ENCODE assay signal across 8 cellular contexts in genomic region chr3:121592856-121593702, GRCh38. TPM values are rescaled to one million over a fixed set of nuclear protein-coding genes. Genes with fewer than 3 reads are reported as not detected.
DNase-seq lines count a peak whose midpoint lies in the region; ATAC-seq, FAIRE-seq and TF ChIP-seq lines count a peak whose summit lies in the region.

Gene FBXO40 (plus strand): TSS chr3:121593379. CDS start chr3:121620576, 27,197 bp downstream.

- peaks cover 5 to 22% (median 11%) of the 10 kb centered on the region in 4 experiments; a peak in 6 of 7 replicates for H3K4me1 ChIP-seq in H1 (replicated peaks in 1 of 4; ENCODE audit: control insufficient read depth in 3 of 4, insufficient read depth in 4 of 4, low read length in 3 of 4)

- no peaks in the 10 kb centered on the region for H4K20me1 ChIP-seq in H1 (replicated peaks in 1 of 2; ENCODE audit: control insufficient read depth in 1 of 2, insufficient read depth in 2 of 2, low read length in 2 of 2)

- peak within 1 kb of the TSS in 3 of 4 experiments; percentile 66 to 87 (median 75); a peak in 6 of 7 replicates for H3K9ac ChIP-seq in H1 (replicated peaks in 1 of 4; ENCODE audit: extremely low read depth in 1 of 4, low read depth in 3 of 4, low read length in 3 of 4)

- H3K56ac ChIP-seq in H1 (replicated peaks; ENCODE audit: insufficient read length, low read depth, low read length): peak within 1 kb of the TSS; percentile 42

- peak within 1 kb of the TSS; percentile 25 for H3K14ac ChIP-seq in H1 (ENCODE audit: insufficient read length)

- peak within 1 kb of the TSS; percentile 98 for H4K91ac ChIP-seq in H1 (replicated peaks; ENCODE audit: insufficient read length, low read length)

- no peak within 1 kb of the TSS for H2BK15ac ChIP-seq in H1 (ENCODE audit: low read length)

- peak within 1 kb of the TSS; percentile 88 for H2AK5ac ChIP-seq in H1 (ENCODE audit: low read depth, low read length)

- peak within 1 kb of the TSS; percentile 99 for H2BK20ac ChIP-seq in H1 (ENCODE audit: low read length)

- no peaks in the 10 kb centered on the region for H3K36me3 ChIP-seq in H1 (ENCODE audit: control insufficient read depth in 2 of 4, insufficient read depth in 4 of 4, low read length in 3 of 4)

- H2AFZ ChIP-seq in H1 (ENCODE audit: low read length): no peak within 1 kb of the TSS

- CTCF ChIA-PET in H1 (lab: Charles Lee; ENCODE audit: partially characterized antibody): interaction anchor here (0.8 to 1.5 kb wide), 2 partner anchors 8 to 14 kb away, joined by 4 to 7 read pairs; no protein-coding TSS in a partner anchor

- no peaks in the 10 kb centered on the region for H3K79me2 ChIP-seq in H1 (ENCODE audit: control insufficient read depth in 1 of 2, insufficient read depth in 2 of 2, low read length in 2 of 2)

- peak in 1 of 2 experiments; percentile 95; a peak in 2 of 3 replicates for TF ChIP-seq EP300 in H1 (IDR thresholded peaks at IDR 0.05; ENCODE audit: borderline replicate concordance in 1 of 2, low read depth in 2 of 2, low read length in 2 of 2)

- H4K5ac ChIP-seq in H1 (ENCODE audit: insufficient read length, low read depth, low read length): peak within 1 kb of the TSS; percentile 87

- H3K23me2 ChIP-seq in H1 (ENCODE audit: low read depth, low read length): peaks cover 2% of the 10 kb centered on the region; the same call in 1 of the 2 replicates

- no peaks in the 10 kb centered on the region for H3K9me3 ChIP-seq in H1 (ENCODE audit: insufficient read depth in 2 of 2, low read depth in 1 of 2, low read length in 1 of 2)

- peak within 1 kb of the TSS; percentile 94 for H3K18ac ChIP-seq in H1 (ENCODE audit: extremely low read depth, low read length)

- ATAC-seq in GM19397 (IDR thresholded peaks at IDR 0.05; ENCODE audit: unreplicated experiment) (peak; percentile 61), HG03571 (IDR thresholded peaks at IDR 0.05; ENCODE audit: unreplicated experiment) (no peak)

- no peak within 1 kb of the TSS for H3K23ac ChIP-seq in H1 (ENCODE audit: insufficient read length)

- peak within 1 kb of the TSS; percentile 92 for H3K27ac ChIP-seq in H1 (ENCODE audit: low read depth, low read length)

- H3K79me1 ChIP-seq in H1 (ENCODE audit: low read depth, low read length): no peaks in the 10 kb centered on the region

- H4K8ac ChIP-seq in H1 (ENCODE audit: extremely low read depth, insufficient read depth, low read length): peak within 1 kb of the TSS; percentile 83; the same call in 1 of the 2 replicates

- POLR2A ChIA-PET in H1 (lab: Charles Lee; ENCODE audit: partially characterized antibody): interaction anchor here (0.7 to 3.1 kb wide), 22 partner anchors 9 to 174 kb away, joined by 3 to 18 read pairs (median 3); no protein-coding TSS in a partner anchor

- H3K4ac ChIP-seq in H1 (replicated peaks; ENCODE audit: insufficient read length, low read depth, low read length): peak within 1 kb of the TSS; percentile 69

- TF ChIP-seq CTCF in H1 (IDR thresholded peaks at IDR 0.05; ENCODE audit: control extremely low read depth in 1 of 3, insufficient read depth in 1 of 3, low read depth in 1 of 3, low read length in 3 of 3): peak; percentile 27 to 61 (median 48); a peak in 3 of 4 replicates

- TF ChIP-seq RAD21 in H1 (IDR thresholded peaks at IDR 0.05 in 1 of 2, conservative IDR thresholded peaks at IDR 0.05 in 1 of 2; ENCODE audit: low read depth in 2 of 2, low read length in 2 of 2): peak; percentile 54 to 77

- peak within 1 kb of the TSS; percentile 85 for H2BK120ac ChIP-seq in H1 (replicated peaks; ENCODE audit: low read depth, low read length)

- H3K4me3 ChIP-seq in H1 (ENCODE audit: extremely low read depth in 1 of 4, insufficient read depth in 2 of 4, low read depth in 3 of 4, low read length in 4 of 4): peak within 1 kb of the TSS in 3 of 4 experiments; percentile 2 to 43 (median 23); a peak in 5 of 8 replicates

- peak; percentile 92 for DNase-seq in NCI-H1436 (lab: John Stamatoyannopoulos, UW)
- DNase-seq in H1 (ENCODE audit: low read depth in 1 of 2, low spot score in 2 of 2): peak; percentile 68 to 84
- DNase-seq in occipital lobe (lab: John Stamatoyannopoulos, UW): peak; percentile 31
- DNase-seq in CD1c-positive myeloid dendritic cell (ENCODE audit: extremely low spot score): no peak
- no peak for DNase-seq in HUDEP-2 (lab: John Stamatoyannopoulos, UW; ENCODE audit: unreplicated experiment in 76 of 76)
- DNase-seq in activated effector memory CD4-positive, alpha-beta T cell treated with anti-CD3 and anti-CD28 coated beads, Interleukin-2, amount 50 U/mL, for 16 hours: no peak

- H2BK5ac ChIP-seq in H1 (ENCODE audit: low read depth, low read length): peak within 1 kb of the TSS; percentile 100

- 10% methylated on average over 11 of the region's 11 CpGs; no CpG with 5 or more reads in 1 of the 2 experiments for WGBS in H1 (ENCODE audit: extremely low coverage in 1 of 2, insufficient coverage in 1 of 2, insufficient read length in 1 of 2, insufficient replicate concordance in 2 of 2, low coverage in 1 of 2, low lambda C conversion rate in 2 of 2, missing lambda C conversion rate in 1 of 2), 2 experiments

- peak; percentile 100 for FAIRE-seq in H1 (lab: Jason Lieb, UNC)

- H3K27me3 ChIP-seq in H1 (replicated peaks in 1 of 4; ENCODE audit: control insufficient read depth in 3 of 4, extremely low read depth in 1 of 4, insufficient read depth in 3 of 4, low read length in 3 of 4): no peaks in the 10 kb centered on the region

- peak within 1 kb of the TSS; percentile 49 to 80 for H3K4me2 ChIP-seq in H1 (ENCODE audit: insufficient read depth in 1 of 2, low read depth in 2 of 2, low read length in 2 of 2)

- TF ChIP-seq POLR2A in H1 (IDR thresholded peaks at IDR 0.05; ENCODE audit: control extremely low read depth in 1 of 2, low read depth in 2 of 2, low read length in 2 of 2): peak; percentile 70 to 83

- peak within 1 kb of the TSS; percentile 97 for H2BK12ac ChIP-seq in H1 (ENCODE audit: low read depth, low read length)

TF ChIP-seq in H1, 55 proteins besides CTCF, POLR2A, EP300 and RAD21 (continues in another document):
- TF ChIP-seq JUN (IDR thresholded peaks at IDR 0.05; ENCODE audit: low read depth, low read length) (peak; percentile 60), TCF12 (IDR thresholded peaks at IDR 0.05; ENCODE audit: low read depth, low read length) (peak; percentile 99), BCL11A (IDR thresholded peaks at IDR 0.05; ENCODE audit: low read depth in 2 of 2, low read length in 2 of 2) (no peak), MAFK (IDR thresholded peaks at IDR 0.05; ENCODE audit: low read depth, low read length) (peak; percentile 99), RBBP5 (IDR thresholded peaks at IDR 0.05; ENCODE audit: borderline replicate concordance, low read depth, low read length) (peak; percentile 54; the same call in 1 of the 2 replicates), TAF1 (IDR thresholded peaks at IDR 0.05; ENCODE audit: low read depth, low read length) (peak; percentile 76), MAX (IDR thresholded peaks at IDR 0.05) (peak; percentile 67), CREB1 (IDR thresholded peaks at IDR 0.05) (0 out of 2 replicates have a peak, but pooled peaks have one; percentile 35), ATF2 (IDR thresholded peaks at IDR 0.05; ENCODE audit: low read length) (peak; percentile 93), POU5F1 (IDR thresholded peaks at IDR 0.05; ENCODE audit: low read depth, low read length) (peak; percentile 87; the same call in 1 of the 2 replicates), NANOG (IDR thresholded peaks at IDR 0.05; ENCODE audit: insufficient read depth, low read depth, low read length, poor library complexity, severe bottlenecking) (peak; percentile 75), JUND (IDR thresholded peaks at IDR 0.05; ENCODE audit: low read length) (peak; percentile 88), SIX5 (IDR thresholded peaks at IDR 0.05; ENCODE audit: low read depth, low read length) (no peak), RNF2 (IDR thresholded peaks at IDR 0.05; ENCODE audit: borderline replicate concordance, low read depth, low read length, missing control alignments, poor library complexity, severe bottlenecking) (no peak), KDM1A (IDR thresholded peaks at IDR 0.05; ENCODE audit: borderline replicate concordance, low read length) (no peak; the same call in 1 of the 2 replicates), SP4 (IDR thresholded peaks at IDR 0.05; ENCODE audit: low read length) (0 out of 2 replicates have a peak, but pooled peaks have one; percentile 38), SIN3A (conservative IDR thresholded peaks at IDR 0.05 in 1 of 2, IDR thresholded peaks at IDR 0.05 in 1 of 2; ENCODE audit: low read depth in 1 of 2, low read length in 2 of 2) (peak in 1 of 2 experiments; percentile 22; a peak in 1 of 4 replicates), TEAD4 (IDR thresholded peaks at IDR 0.05; ENCODE audit: low read depth, low read length) (peak; percentile 79), SP2 (IDR thresholded peaks at IDR 0.05; ENCODE audit: low read length) (no peak), POLR2AphosphoS5 (IDR thresholded peaks at IDR 0.05; ENCODE audit: low read depth, low read length) (peak; percentile 86)

RNA-seq across cellular contexts. Expression of gene FBXO40, which starts in this region (rescaled TPM):
- 0.06 TPM in 1 of 2 replicates, not detected in the other for total RNA-seq in H1 (2021; fragmentation: NEBNext Ultra II Directional; extraction: Animal tissue kit (Norgen Biotek cat#: 25700))
- 0.03 and 0.05 TPM in 2 replicates for polyA plus RNA-seq in H1 (2011; rRNA removed)
- polyA plus RNA-seq in H1 (2011; cell fraction: cytosol; rRNA removed): 0.04 TPM
- 0.07 TPM for polyA plus RNA-seq in H1 (2011; cell fraction: nucleus; rRNA removed)
- polyA plus RNA-seq in H1 (2012, experiment 1 of 2): 0.03 to 0.05 TPM (median 0.05 TPM) in 3 of 4 replicates, not detected in the other
- not detected for polyA plus RNA-seq in H1 (2012, experiment 2 of 2)
- polyA plus RNA-seq in H1 (2013, experiment 1 of 2): 0.02 TPM
- polyA plus RNA-seq in H1 (2013, experiment 2 of 2): 0.04 TPM
- polyA minus RNA-seq in H1 (2011; rRNA and poly(A)+ RNA removed): 0.22 and 0.25 TPM in 2 replicates
- not detected for polyA minus RNA-seq in H1 (2011; cell fraction: cytosol; rRNA and poly(A)+ RNA removed)
- polyA minus RNA-seq in H1 (2011; cell fraction: nucleus; rRNA and poly(A)+ RNA removed): not detected
- 0.31 TPM for total RNA-seq in occipital lobe

Comparison
In these comparisons a context has a peak if more than half of its experiments do, and no peak if none do; other contexts are left out.
1. Peak in DNase-seq, H3K4me3 ChIP-seq, H3K27ac ChIP-seq, H3K9ac ChIP-seq and H3K4me2 ChIP-seq in H1; RNA of the gene not detected or under 1 TPM.
2. Peak in DNase-seq in occipital lobe; RNA of the gene not detected or under 1 TPM.